In the genomic region with DNA sequence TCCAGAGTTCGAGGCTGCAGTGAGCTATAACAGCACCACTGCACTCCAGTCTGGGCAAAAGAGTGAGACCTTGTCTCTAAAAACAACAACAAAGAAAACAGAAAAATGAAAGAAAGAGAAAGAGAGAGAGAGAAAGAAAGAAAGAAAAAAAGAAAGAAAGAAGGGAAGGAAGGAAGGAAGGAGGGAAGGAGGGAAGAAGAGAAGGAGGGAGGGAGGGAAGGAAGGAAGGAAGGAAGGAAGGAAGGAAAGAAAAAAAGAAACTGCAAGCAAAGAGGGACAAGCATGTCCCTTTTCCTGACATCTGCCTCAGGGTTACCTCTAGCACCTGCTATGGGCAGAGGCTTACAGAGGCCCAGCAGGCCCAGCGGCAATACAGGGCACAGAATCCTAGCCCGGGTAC, we compare ENCODE assay signal across 22 cellular contexts.
A peak's percentile ranks its signal among the peaks of the same experiment; 100 is the strongest.
DNase-seq lines count a peak whose midpoint lies in the region; ATAC-seq, FAIRE-seq and TF ChIP-seq lines count a peak whose summit lies in the region.
"Had no signal": no experiment of that assay in that cellular context is flagged by ENCODE, and none has a peak within 500 bp of the region (broad histone marks: within the 10 kb centered on the region; RNA-seq: fewer than 3 reads in every experiment).

No MANE protein-coding gene starts in this region.

- WGBS in mesenchymal stem cell, result 91% methylated on average over 3 of the region's 3 CpGs

- TF ChIP-seq CTCF in HEK293 (tag by site-specific recombination; IDR thresholded peaks at IDR 0.05), result no peak
- TF ChIP-seq CTCF in astrocyte (IDR thresholded peaks at IDR 0.05; ENCODE audit: insufficient read depth, low read depth, low read length), result no peak

- H2BK12ac ChIP-seq in mesenchymal stem cell (ENCODE audit: low read length in 2 of 2), result peak overlapping the region in 1 of 2 experiments; percentile 77

- no peak overlapping the region for H3K27ac Mint-ChIP-seq in astrocyte (ENCODE audit: unreplicated experiment)
- H3K27ac Mint-ChIP-seq: B cell; CD4-positive, alpha-beta T cell had no signal

- H3K23ac ChIP-seq in mesenchymal stem cell (ENCODE audit: low read length in 2 of 2), result peak overlapping the region in 1 of 2 experiments; percentile 47

- H4K8ac ChIP-seq in mesenchymal stem cell (ENCODE audit: low read length), result no peak overlapping the region

- peaks cover 49% of the 10 kb centered on the region for H3K4me1 Mint-ChIP-seq in astrocyte (ENCODE audit: low read depth, unreplicated experiment)
- H3K4me1 Mint-ChIP-seq: B cell, T-cell had no signal

- H3K79me1 ChIP-seq in mesenchymal stem cell (replicated peaks; ENCODE audit: low read length, poor library complexity, severe bottlenecking), result no peaks in the 10 kb centered on the region

- no peak for FAIRE-seq in astrocyte (lab: Jason Lieb, UNC)
- FAIRE-seq: HepG2 had no signal

- H3K4me3 ChIP-seq in BLaER1 treated with 17β-estradiol and CSF1 and Interleukin-3, amounts not matched to agents 10 nM and 100 nM, result peak overlapping the region in 4 of 10 experiments; percentile 30 to 33 (median 32); a peak in 4 of 20 replicates
- H3K4me3 ChIP-seq in HEK293 (ENCODE audit: low read depth, low read length) (no peak overlapping the region), astrocyte (ENCODE audit: insufficient read depth, low read depth, low read length) (no peak overlapping the region), mesenchymal stem cell (ENCODE audit: insufficient read depth in 1 of 2, low read depth in 1 of 2, low read length in 2 of 2) (no peak overlapping the region)
- H3K4me3 ChIP-seq: HAP-1 had no signal

- peak overlapping the region in 10 of 11 experiments; percentile 4 to 92 (median 86); a peak in 17 of 22 replicates for H3K27ac ChIP-seq in BLaER1 treated with 17β-estradiol and CSF1 and Interleukin-3, amounts not matched to agents 10 nM and 100 nM
- no peak overlapping the region for H3K27ac ChIP-seq in HEK293 (ENCODE audit: extremely low read depth, low read depth, low read length)
- peak overlapping the region; percentile 26 for H3K27ac ChIP-seq in astrocyte (ENCODE audit: low read depth, low read length)
- no peak overlapping the region for H3K27ac ChIP-seq in mesenchymal stem cell (ENCODE audit: low read length, poor library complexity, severe bottlenecking)

- no peak overlapping the region for H3K4me3 Mint-ChIP-seq in astrocyte (ENCODE audit: unreplicated experiment)
- H3K4me3 Mint-ChIP-seq: B cell; CD4-positive, alpha-beta T cell; T-cell had no signal

- no peaks in the 10 kb centered on the region for H3K36me3 Mint-ChIP-seq in astrocyte (ENCODE audit: low read depth, unreplicated experiment)
- H3K36me3 Mint-ChIP-seq: T-cell had no signal

- H3K27me3 ChIP-seq in BLaER1 treated with 17β-estradiol and CSF1 and Interleukin-3, amounts not matched to agents 10 nM and 100 nM, result no peaks in the 10 kb centered on the region
- H3K27me3 ChIP-seq in astrocyte (ENCODE audit: insufficient read depth, low read length) (no peaks in the 10 kb centered on the region), mesenchymal stem cell (ENCODE audit: control insufficient read depth in 1 of 2, insufficient read depth in 1 of 2, low read length in 2 of 2) (peaks cover 0 to 20% of the 10 kb centered on the region in 2 experiments)

- peaks cover 8% of the 10 kb centered on the region for H3K9me3 Mint-ChIP-seq in astrocyte (ENCODE audit: unreplicated experiment)
- H3K9me3 Mint-ChIP-seq: CD4-positive, alpha-beta T cell had no signal

- CTCF ChIA-PET in HEK293 (lab: Yijun Ruan, JAX), result interaction anchor here (0.6 to 1.6 kb wide), 2 partner anchors 19 to 28 kb away, joined by 3 to 8 read pairs; no protein-coding TSS in a partner anchor

- no peak overlapping the region for H2AFZ ChIP-seq in astrocyte (ENCODE audit: low read depth, low read length)
- no peak overlapping the region for H2AFZ ChIP-seq in mesenchymal stem cell (ENCODE audit: low read depth, low read length)

- no peak overlapping the region for H2BK15ac ChIP-seq in mesenchymal stem cell (ENCODE audit: low read depth, poor library complexity, severe bottlenecking)

- peak overlapping the region in 1 of 2 experiments; percentile 63 for H3K4ac ChIP-seq in mesenchymal stem cell (ENCODE audit: low read depth in 1 of 2, low read length in 2 of 2)

- H3K4me2 ChIP-seq in BLaER1 treated with 17β-estradiol and CSF1 and Interleukin-3, amounts not matched to agents 10 nM and 100 nM, result peak overlapping the region; percentile 75 to 96 (median 83)
- no peak overlapping the region for H3K4me2 ChIP-seq in astrocyte (ENCODE audit: low read length)
- H3K4me2 ChIP-seq in mesenchymal stem cell (ENCODE audit: low read length, poor library complexity, severe bottlenecking), result no peak overlapping the region

- no peak overlapping the region for H2BK120ac ChIP-seq in mesenchymal stem cell (ENCODE audit: low read depth, low read length)

- ATAC-seq in GM21786 (IDR thresholded peaks at IDR 0.05; ENCODE audit: unreplicated experiment), result no peak
- no peak for ATAC-seq in HG03108 (IDR thresholded peaks at IDR 0.05; ENCODE audit: unreplicated experiment)
- no peak for ATAC-seq in GM19035 (IDR thresholded peaks at IDR 0.05; ENCODE audit: unreplicated experiment)
- ATAC-seq: HepG2, T-cell had no signal

- H4K20me1 ChIP-seq in BLaER1 treated with 17β-estradiol and CSF1 and Interleukin-3, amounts not matched to agents 10 nM and 100 nM, result no peaks in the 10 kb centered on the region
- no peaks in the 10 kb centered on the region for H4K20me1 ChIP-seq in astrocyte (ENCODE audit: insufficient read depth, low read length)

- no peaks in the 10 kb centered on the region for H3K79me2 ChIP-seq in astrocyte (ENCODE audit: insufficient read depth, low read length)

- H3K9ac ChIP-seq in BLaER1 treated with 17β-estradiol and CSF1 and Interleukin-3, amounts not matched to agents 10 nM and 100 nM, result peak overlapping the region in 9 of 11 experiments; percentile 26 to 77 (median 53); a peak in 12 of 22 replicates
- H3K9ac ChIP-seq in astrocyte (ENCODE audit: low read length) (no peak overlapping the region), mesenchymal stem cell (ENCODE audit: low read length) (no peak overlapping the region)

- H4K91ac ChIP-seq in mesenchymal stem cell (ENCODE audit: low read length), result no peak overlapping the region

- DNase-seq in astrocyte (ENCODE audit: low read depth) (no peak), mesenchymal stem cell (no peak)
- DNase-seq: CD4-positive, alpha-beta T cell; DMS53; GOT3; KG1; NCI-H1048; NCI-H1417; NCI-H2081; NCI-H2227 treated with DMSO at 0.1 percent for 48 hours; NCI-H69; RPMI8226; SHP77; T-cell had no signal

- H3K27me3 Mint-ChIP-seq in astrocyte (ENCODE audit: low read depth, unreplicated experiment), result no peaks in the 10 kb centered on the region

- H3K4me1 ChIP-seq in BLaER1 treated with 17β-estradiol and CSF1 and Interleukin-3, amounts not matched to agents 10 nM and 100 nM, result peaks cover 30 to 89% (median 66%) of the 10 kb centered on the region in 10 experiments
- H3K4me1 ChIP-seq in HEK293 (ENCODE audit: control insufficient read depth, insufficient read depth, low read length) (no peaks in the 10 kb centered on the region), astrocyte (ENCODE audit: insufficient read depth, low read length) (peaks cover 56% of the 10 kb centered on the region), mesenchymal stem cell (ENCODE audit: control insufficient read depth, insufficient read depth, low read depth, low read length) (peaks cover 17% of the 10 kb centered on the region)
- H3K4me1 ChIP-seq: HAP-1 had no signal

- H2AK5ac ChIP-seq in mesenchymal stem cell (ENCODE audit: low read length, severe bottlenecking), result peak overlapping the region; percentile 46

- H2BK5ac ChIP-seq in mesenchymal stem cell (ENCODE audit: low read depth, low read length, poor library complexity, severe bottlenecking), result no peak overlapping the region

- H3K14ac ChIP-seq in mesenchymal stem cell (ENCODE audit: low read length in 2 of 2), result no peak overlapping the region

- H3K36me3 ChIP-seq in BLaER1 treated with 17β-estradiol and CSF1 and Interleukin-3, amounts not matched to agents 10 nM and 100 nM, result no peaks in the 10 kb centered on the region
- H3K36me3 ChIP-seq in HEK293 (ENCODE audit: control insufficient read depth in 2 of 2, insufficient read depth in 1 of 2, low read length in 2 of 2) (no peaks in the 10 kb centered on the region), astrocyte (ENCODE audit: insufficient read depth, low read length) (no peaks in the 10 kb centered on the region), mesenchymal stem cell (ENCODE audit: control insufficient read depth in 1 of 2, insufficient read depth in 2 of 2, low read depth in 1 of 2, low read length in 2 of 2) (no peaks in the 10 kb centered on the region)
- H3K36me3 ChIP-seq: HAP-1 had no signal

- peaks cover 5 to 16% (median 10%) of the 10 kb centered on the region in 11 experiments; a peak in 19 of 22 replicates for H3K9me3 ChIP-seq in BLaER1 treated with 17β-estradiol and CSF1 and Interleukin-3, amounts not matched to agents 10 nM and 100 nM (replicated peaks in 1 of 11)
- H3K9me3 ChIP-seq in HEK293 (ENCODE audit: control insufficient read depth, insufficient read depth, low read depth, low read length) (no peaks in the 10 kb centered on the region), astrocyte (ENCODE audit: insufficient read depth, low read depth, low read length) (peaks cover 3% of the 10 kb centered on the region), mesenchymal stem cell (ENCODE audit: control insufficient read depth, low read length) (peaks cover 12% of the 10 kb centered on the region)
- H3K9me3 ChIP-seq: HAP-1 had no signal

- peak overlapping the region in 1 of 2 experiments; percentile 5 for H3K18ac ChIP-seq in mesenchymal stem cell (ENCODE audit: low read depth in 1 of 2, low read length in 2 of 2)

- POLR2A ChIA-PET in HEK293 (lab: Yijun Ruan, JAX), result interaction anchor here (0.7 kb wide), 1 partner anchor 296 kb away, joined by 3 read pairs; no protein-coding TSS in a partner anchor

TF ChIP-seq in HEK293, 187 proteins besides CTCF, POLR2A, EP300 and RAD21:
- no peak for TF ChIP-seq ZNF292 (tag by site-specific recombination; IDR thresholded peaks at IDR 0.05; ENCODE audit: borderline replicate concordance, low read depth)
- no peak for TF ChIP-seq ZNF223 (tag by site-specific recombination; IDR thresholded peaks at IDR 0.05)
- TF ChIP-seq ZNF610 (tag by site-specific recombination; IDR thresholded peaks at IDR 0.05; ENCODE audit: borderline replicate concordance), result no peak
- no peak for TF ChIP-seq ZNF175 (tag by site-specific recombination; IDR thresholded peaks at IDR 0.05)
- no peak for TF ChIP-seq ZNF423 (tag by site-specific recombination; IDR thresholded peaks at IDR 0.05)
- TF ChIP-seq ZNF366 (tag by site-specific recombination; conservative IDR thresholded peaks at IDR 0.05), result peak; percentile 95

Comparison
In these comparisons a context has a peak if more than half of its experiments do, and no peak if none do; other contexts are left out.
1. H3K27ac ChIP-seq: peak in BLaER1 treated with 17β-estradiol and CSF1 and Interleukin-3, amounts not matched to agents 10 nM and 100 nM (10 of 11) and astrocyte (single experiment); none in HEK293 (single experiment) and mesenchymal stem cell (single experiment).
2. H3K4me2 ChIP-seq: peak in BLaER1 treated with 17β-estradiol and CSF1 and Interleukin-3, amounts not matched to agents 10 nM and 100 nM (11 of 11); none in astrocyte (single experiment) and mesenchymal stem cell (single experiment).
3. H3K9ac ChIP-seq: peak in BLaER1 treated with 17β-estradiol and CSF1 and Interleukin-3, amounts not matched to agents 10 nM and 100 nM (9 of 11); none in astrocyte (single experiment) and mesenchymal stem cell (single experiment).